Comparison of ENCODE assay signal across 22 cellular contexts in genomic region chr16:10308305-10309193, GRCh38.
A peak's percentile ranks its signal among the peaks of the same experiment; 100 is the strongest.
DNase-seq lines count a peak whose midpoint lies in the region; ATAC-seq and TF ChIP-seq lines count a peak whose summit lies in the region.
"Had no signal": no experiment of that assay in that cellular context is flagged by ENCODE, and none has a peak within 500 bp of the region (broad histone marks: within the 10 kb centered on the region; RNA-seq: fewer than 3 reads in every experiment).

No MANE protein-coding gene starts in this region.

- H3K4me1 ChIP-seq in RWPE2 (ENCODE audit: insufficient read depth, poor library complexity, severe bottlenecking) (peaks cover 12% of the 10 kb centered on the region), esophagus squamous epithelium (peaks cover 0 to 19% (median 5%) of the 10 kb centered on the region in 3 donors), suprapubic skin (no peaks in the 10 kb centered on the region), mucosa of descending colon (ENCODE audit: low read depth) (no peaks in the 10 kb centered on the region), HAP-1 (no peaks in the 10 kb centered on the region)
- H3K4me1 ChIP-seq: gastroesophageal sphincter, right atrium auricular region had no signal

- no peaks in the 10 kb centered on the region for H3K27me3 ChIP-seq in RWPE2 (ENCODE audit: insufficient read depth, poor library complexity, severe bottlenecking)
- H3K27me3 ChIP-seq in esophagus squamous epithelium: no peaks in the 10 kb centered on the region
- H3K27me3 ChIP-seq in suprapubic skin: no peaks in the 10 kb centered on the region
- no peaks in the 10 kb centered on the region for H3K27me3 ChIP-seq in HAP-1 (ENCODE audit: low read depth)
- H3K27me3 ChIP-seq: gastroesophageal sphincter, right atrium auricular region, thyroid gland had no signal

- no peak for TF ChIP-seq EP300 in suprapubic skin (IDR thresholded peaks at IDR 0.05)

- H3K9me3 ChIP-seq in RWPE2 (ENCODE audit: severe bottlenecking): no peaks in the 10 kb centered on the region
- no peaks in the 10 kb centered on the region for H3K9me3 ChIP-seq in esophagus squamous epithelium
- H3K9me3 ChIP-seq in suprapubic skin: no peaks in the 10 kb centered on the region
- no peaks in the 10 kb centered on the region for H3K9me3 ChIP-seq in mucosa of descending colon
- no peaks in the 10 kb centered on the region for H3K9me3 ChIP-seq in HAP-1
- H3K9me3 ChIP-seq: gastroesophageal sphincter, right atrium auricular region, thyroid gland had no signal

- ATAC-seq in RWPE2 (ENCODE audit: low read depth) (peak; percentile 88), mucosa of descending colon (no peak), GM21423 (IDR thresholded peaks at IDR 0.05; ENCODE audit: unreplicated experiment) (no peak)
- ATAC-seq: gastroesophageal sphincter had no signal

- DNase-seq in H4 (ENCODE audit: low spot score) (peak; percentile 18), RWPE2 (ENCODE audit: low spot score) (peak; percentile 64), esophagus squamous epithelium (lab: John Stamatoyannopoulos, UW) (no peak), suprapubic skin (ENCODE audit: low spot score in 2 of 2) (no peak), mucosa of descending colon (no peak), HAP-1 (ENCODE audit: low spot score in 2 of 2) (no peak)
- DNase-seq: activated CD4-positive, alpha-beta T cell treated with anti-CD3 and anti-CD28 coated beads, Interleukin-2, amount 10 ng/mL, durations not matched to agents 24 days and 14 days; AML-193; DMS79; HFFc6; MM.1S; naive B cell; NCI-H187; NCI-H226; NCI-H82; OCI-M1; SIG-M5; T-helper 1 cell; thyroid gland had no signal

- H3K36me3 ChIP-seq in RWPE2 (ENCODE audit: low read depth): no peaks in the 10 kb centered on the region
- no peaks in the 10 kb centered on the region for H3K36me3 ChIP-seq in esophagus squamous epithelium
- H3K36me3 ChIP-seq in suprapubic skin: no peaks in the 10 kb centered on the region
- H3K36me3 ChIP-seq in mucosa of descending colon (ENCODE audit: low read depth): no peaks in the 10 kb centered on the region
- H3K36me3 ChIP-seq in HAP-1 (replicated peaks): no peaks in the 10 kb centered on the region
- H3K36me3 ChIP-seq: gastroesophageal sphincter, right atrium auricular region, thyroid gland had no signal

- 36 to 62% methylated on average over 14 of the region's 15 CpGs for WGBS in esophagus squamous epithelium, 2 donors
- WGBS in suprapubic skin: 58% methylated on average over 14 of the region's 15 CpGs

- TF ChIP-seq POLR2A in esophagus squamous epithelium (IDR thresholded peaks at IDR 0.05) (no peak), suprapubic skin (IDR thresholded peaks at IDR 0.05) (no peak)

- in situ Hi-C loops in HAP-1 (cut with MboI; ENCODE audit: low sequenced_read_pairs): no loop called here

- intact Hi-C loops in esophagus squamous epithelium (cut with DNase I): no loop called here
- intact Hi-C loops in mucosa of descending colon (cut with DNase I, micrococcal nuclease): no loop called here

- peak overlapping the region; percentile 51 for H3K27ac ChIP-seq in RWPE2 (ENCODE audit: poor library complexity, severe bottlenecking)
- peak overlapping the region; percentile 69 to 81 (median 76) for H3K27ac ChIP-seq in esophagus squamous epithelium
- peak overlapping the region; percentile 48 for H3K27ac ChIP-seq in suprapubic skin
- H3K27ac ChIP-seq: gastroesophageal sphincter, right atrium auricular region, thyroid gland had no signal

- no peak overlapping the region for H3K4me3 ChIP-seq in RWPE2 (ENCODE audit: severe bottlenecking)
- H3K4me3 ChIP-seq in esophagus squamous epithelium: peak overlapping the region in 1 of 4 donors; percentile 26
- H3K4me3 ChIP-seq in suprapubic skin: no peak overlapping the region
- no peak overlapping the region for H3K4me3 ChIP-seq in mucosa of descending colon
- H3K4me3 ChIP-seq in HAP-1: no peak overlapping the region
- H3K4me3 ChIP-seq: gastroesophageal sphincter, right atrium auricular region, thyroid gland had no signal

- TF ChIP-seq CTCF in RWPE2 (IDR thresholded peaks at IDR 0.05; ENCODE audit: poor library complexity, severe bottlenecking): no peak
- TF ChIP-seq CTCF in esophagus squamous epithelium (IDR thresholded peaks at IDR 0.05): no peak
- no peak for TF ChIP-seq CTCF in suprapubic skin (IDR thresholded peaks at IDR 0.05)
- TF ChIP-seq CTCF in mucosa of descending colon (IDR thresholded peaks at IDR 0.05): no peak

Comparison
In these comparisons a context has a peak if more than half of its experiments do, and no peak if none do; other contexts are left out.
1. DNase-seq: peak in H4 (single experiment) and RWPE2 (single experiment); none in esophagus squamous epithelium (single experiment), suprapubic skin (0 of 2), mucosa of descending colon (0 of 3) and HAP-1 (0 of 2).
2. Peak in every context shown above with its lines, with median percentiles within 50 percentile points of each other: H3K27ac ChIP-seq.